ENCODE assay signal across 1 cellular context in the genomic region with DNA sequence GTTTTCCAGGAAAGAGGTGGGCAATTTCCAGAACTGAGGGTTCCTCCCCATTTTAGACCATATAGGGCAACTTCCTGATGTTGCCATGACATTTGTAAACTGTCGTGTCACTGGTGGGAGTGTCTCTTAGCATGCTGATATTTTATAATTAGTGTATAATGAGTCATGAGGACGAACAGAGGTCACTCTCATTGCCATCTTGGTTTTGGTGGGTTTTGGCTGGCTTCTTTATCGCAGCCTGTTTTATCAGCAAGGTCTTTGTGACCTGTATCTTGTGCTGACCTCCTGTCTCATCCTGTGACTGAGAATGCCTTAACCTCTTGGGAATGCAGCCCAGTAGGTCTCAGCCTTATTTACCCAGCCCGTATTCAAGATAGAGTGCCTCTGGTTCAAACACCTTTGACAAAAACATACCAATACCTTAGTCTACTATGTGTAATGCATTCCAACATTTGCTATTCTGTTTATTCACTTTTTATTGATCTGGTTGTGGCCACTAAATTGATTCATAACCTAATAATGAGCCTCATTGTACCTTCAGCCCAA.
TF ChIP-seq lines count a peak whose summit lies in the region.
"Not testable (repeated sequence)": the region's sequence is repeated elsewhere in the genome, so short reads cannot be mapped to it uniquely, and the experiment has no call there.

No MANE protein-coding gene starts in this region.

TF ChIP-seq in K562, 482 proteins besides CTCF, POLR2A, EP300 and RAD21 (continued from another document):
- TF ChIP-seq NONO (IDR thresholded peaks at IDR 0.05; ENCODE audit: low read depth in 2 of 2, low read length in 1 of 2) (peak in 1 of 2 experiments; percentile 55; a peak in 1 of 4 replicates), DPF2 (IDR thresholded peaks at IDR 0.05) (peak; percentile 95), SOX6 (IDR thresholded peaks at IDR 0.05) (peak; percentile 93), CCNT2 (IDR thresholded peaks at IDR 0.05; ENCODE audit: borderline replicate concordance, extremely low read depth, insufficient read length, low read depth, low read length) (peak; percentile 80), MAFF (IDR thresholded peaks at IDR 0.05; ENCODE audit: low read length) (peak; percentile 45; the same call in 1 of the 2 replicates), TCF3 (CRISPR knock-in tag; IDR thresholded peaks at IDR 0.05) (peak; percentile 70), TCFL5 (CRISPR knock-in tag; conservative IDR thresholded peaks at IDR 0.05) (0 out of 2 replicates have a peak, but pooled peaks have one; percentile 29), PYGO2 (tag; IDR thresholded peaks at IDR 0.05) (0 out of 2 replicates have a peak, but pooled peaks have one; percentile 53), MTA3 (IDR thresholded peaks at IDR 0.05; ENCODE audit: borderline replicate concordance) (peak; percentile 74), NRF1 (conservative IDR thresholded peaks at IDR 0.05 in 1 of 2, IDR thresholded peaks at IDR 0.05 in 1 of 2) (peak; percentile 21 to 42; a peak in 1 of 4 replicates), MAFK (IDR thresholded peaks at IDR 0.05; ENCODE audit: low read length) (peak; percentile 48), MYC (IDR thresholded peaks at IDR 0.05; ENCODE audit: low read depth, low read length) (peak; percentile 18; the same call in 1 of the 2 replicates), C11orf30 (IDR thresholded peaks at IDR 0.05; ENCODE audit: low read depth) (peak; percentile 90), ATF1 (tag; IDR thresholded peaks at IDR 0.05) (peak; percentile 88), NFIC (IDR thresholded peaks at IDR 0.05) (peak; percentile 56), NR4A1 (tag; IDR thresholded peaks at IDR 0.05) (peak; percentile 81), SMARCE1 (IDR thresholded peaks at IDR 0.05) (peak; percentile 89), HDAC3 (IDR thresholded peaks at IDR 0.05; ENCODE audit: borderline replicate concordance, partially characterized antibody) (peak; percentile 78), KDM1A (IDR thresholded peaks at IDR 0.05) (peak; percentile 69 to 79), OTX1 (CRISPR knock-in tag; IDR thresholded peaks at IDR 0.05) (peak; percentile 71; the same call in 1 of the 2 replicates), CTBP1 (IDR thresholded peaks at IDR 0.05; ENCODE audit: borderline replicate concordance) (peak; percentile 96), TBL1XR1 (IDR thresholded peaks at IDR 0.05; ENCODE audit: low read length in 2 of 2) (peak in 1 of 2 experiments; percentile 68; a peak in 2 of 4 replicates), DMBX1 (CRISPR knock-in tag; IDR thresholded peaks at IDR 0.05; ENCODE audit: borderline replicate concordance) (peak; percentile 55; the same call in 1 of the 2 replicates), ZNF316 (IDR thresholded peaks at IDR 0.05) (peak; percentile 95), CBFA2T3 (IDR thresholded peaks at IDR 0.05) (peak; percentile 74), YY1 (IDR thresholded peaks at IDR 0.05; ENCODE audit: borderline replicate concordance in 1 of 3, control insufficient read depth in 1 of 3, extremely low read depth in 1 of 3, insufficient read depth in 3 of 3, insufficient read length in 1 of 3, insufficient replicate concordance in 2 of 3, low read depth in 1 of 3, low read length in 2 of 3) (peak in 1 of 3 experiments; percentile 78), GATA2 (CRISPR knock-in tag; IDR thresholded peaks at IDR 0.05) (peak; percentile 66; the same call in 1 of the 2 replicates)
- TF ChIP-seq, protein P1, sequence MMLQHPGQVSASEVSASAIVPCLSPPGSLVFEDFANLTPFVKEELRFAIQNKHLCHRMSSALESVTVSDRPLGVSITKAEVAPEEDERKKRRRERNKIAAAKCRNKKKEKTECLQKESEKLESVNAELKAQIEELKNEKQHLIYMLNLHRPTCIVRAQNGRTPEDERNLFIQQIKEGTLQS (IDR thresholded peaks at IDR 0.05): peak; percentile 95
- TF ChIP-seq, protein P1 (CRISPR knock-in tag; conservative IDR thresholded peaks at IDR 0.05): 0 out of 2 replicates have a peak, but pooled peaks have one; percentile 65
- TF ChIP-seq, protein P2, sequence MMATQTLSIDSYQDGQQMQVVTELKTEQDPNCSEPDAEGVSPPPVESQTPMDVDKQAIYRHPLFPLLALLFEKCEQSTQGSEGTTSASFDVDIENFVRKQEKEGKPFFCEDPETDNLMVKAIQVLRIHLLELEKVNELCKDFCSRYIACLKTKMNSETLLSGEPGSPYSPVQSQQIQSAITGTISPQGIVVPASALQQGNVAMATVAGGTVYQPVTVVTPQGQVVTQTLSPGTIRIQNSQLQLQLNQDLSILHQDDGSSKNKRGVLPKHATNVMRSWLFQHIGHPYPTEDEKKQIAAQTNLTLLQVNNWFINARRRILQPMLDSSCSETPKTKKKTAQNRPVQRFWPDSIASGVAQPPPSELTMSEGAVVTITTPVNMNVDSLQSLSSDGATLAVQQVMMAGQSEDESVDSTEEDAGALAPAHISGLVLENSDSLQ (IDR thresholded peaks at IDR 0.05): peak; percentile 84
- TF ChIP-seq, protein P3, sequence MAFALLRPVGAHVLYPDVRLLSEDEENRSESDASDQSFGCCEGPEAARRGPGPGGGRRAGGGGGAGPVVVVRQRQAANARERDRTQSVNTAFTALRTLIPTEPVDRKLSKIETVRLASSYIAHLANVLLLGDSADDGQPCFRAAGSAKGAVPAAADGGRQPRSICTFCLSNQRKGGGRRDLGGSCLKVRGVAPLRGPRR (CRISPR knock-in tag; IDR thresholded peaks at IDR 0.05): peak; percentile 13; the same call in 1 of the 2 replicates
- TF ChIP-seq, protein P4, sequence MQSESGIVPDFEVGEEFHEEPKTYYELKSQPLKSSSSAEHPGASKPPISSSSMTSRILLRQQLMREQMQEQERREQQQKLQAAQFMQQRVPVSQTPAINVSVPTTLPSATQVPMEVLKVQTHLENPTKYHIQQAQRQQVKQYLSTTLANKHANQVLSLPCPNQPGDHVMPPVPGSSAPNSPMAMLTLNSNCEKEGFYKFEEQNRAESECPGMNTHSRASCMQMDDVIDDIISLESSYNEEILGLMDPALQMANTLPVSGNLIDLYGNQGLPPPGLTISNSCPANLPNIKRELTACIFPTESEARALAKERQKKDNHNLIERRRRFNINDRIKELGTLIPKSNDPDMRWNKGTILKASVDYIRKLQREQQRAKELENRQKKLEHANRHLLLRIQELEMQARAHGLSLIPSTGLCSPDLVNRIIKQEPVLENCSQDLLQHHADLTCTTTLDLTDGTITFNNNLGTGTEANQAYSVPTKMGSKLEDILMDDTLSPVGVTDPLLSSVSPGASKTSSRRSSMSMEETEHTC (IDR thresholded peaks at IDR 0.05): peak; percentile 80; the same call in 1 of the 2 replicates
- TF ChIP-seq MYC (CRISPR knock-in tag; IDR thresholded peaks at IDR 0.05; ENCODE audit: borderline replicate concordance, low read depth); ATF1 (CRISPR knock-in tag; IDR thresholded peaks at IDR 0.05); NR4A1 (CRISPR knock-in tag; IDR thresholded peaks at IDR 0.05): not testable (repeated sequence)
- TF ChIP-seq, protein P5, sequence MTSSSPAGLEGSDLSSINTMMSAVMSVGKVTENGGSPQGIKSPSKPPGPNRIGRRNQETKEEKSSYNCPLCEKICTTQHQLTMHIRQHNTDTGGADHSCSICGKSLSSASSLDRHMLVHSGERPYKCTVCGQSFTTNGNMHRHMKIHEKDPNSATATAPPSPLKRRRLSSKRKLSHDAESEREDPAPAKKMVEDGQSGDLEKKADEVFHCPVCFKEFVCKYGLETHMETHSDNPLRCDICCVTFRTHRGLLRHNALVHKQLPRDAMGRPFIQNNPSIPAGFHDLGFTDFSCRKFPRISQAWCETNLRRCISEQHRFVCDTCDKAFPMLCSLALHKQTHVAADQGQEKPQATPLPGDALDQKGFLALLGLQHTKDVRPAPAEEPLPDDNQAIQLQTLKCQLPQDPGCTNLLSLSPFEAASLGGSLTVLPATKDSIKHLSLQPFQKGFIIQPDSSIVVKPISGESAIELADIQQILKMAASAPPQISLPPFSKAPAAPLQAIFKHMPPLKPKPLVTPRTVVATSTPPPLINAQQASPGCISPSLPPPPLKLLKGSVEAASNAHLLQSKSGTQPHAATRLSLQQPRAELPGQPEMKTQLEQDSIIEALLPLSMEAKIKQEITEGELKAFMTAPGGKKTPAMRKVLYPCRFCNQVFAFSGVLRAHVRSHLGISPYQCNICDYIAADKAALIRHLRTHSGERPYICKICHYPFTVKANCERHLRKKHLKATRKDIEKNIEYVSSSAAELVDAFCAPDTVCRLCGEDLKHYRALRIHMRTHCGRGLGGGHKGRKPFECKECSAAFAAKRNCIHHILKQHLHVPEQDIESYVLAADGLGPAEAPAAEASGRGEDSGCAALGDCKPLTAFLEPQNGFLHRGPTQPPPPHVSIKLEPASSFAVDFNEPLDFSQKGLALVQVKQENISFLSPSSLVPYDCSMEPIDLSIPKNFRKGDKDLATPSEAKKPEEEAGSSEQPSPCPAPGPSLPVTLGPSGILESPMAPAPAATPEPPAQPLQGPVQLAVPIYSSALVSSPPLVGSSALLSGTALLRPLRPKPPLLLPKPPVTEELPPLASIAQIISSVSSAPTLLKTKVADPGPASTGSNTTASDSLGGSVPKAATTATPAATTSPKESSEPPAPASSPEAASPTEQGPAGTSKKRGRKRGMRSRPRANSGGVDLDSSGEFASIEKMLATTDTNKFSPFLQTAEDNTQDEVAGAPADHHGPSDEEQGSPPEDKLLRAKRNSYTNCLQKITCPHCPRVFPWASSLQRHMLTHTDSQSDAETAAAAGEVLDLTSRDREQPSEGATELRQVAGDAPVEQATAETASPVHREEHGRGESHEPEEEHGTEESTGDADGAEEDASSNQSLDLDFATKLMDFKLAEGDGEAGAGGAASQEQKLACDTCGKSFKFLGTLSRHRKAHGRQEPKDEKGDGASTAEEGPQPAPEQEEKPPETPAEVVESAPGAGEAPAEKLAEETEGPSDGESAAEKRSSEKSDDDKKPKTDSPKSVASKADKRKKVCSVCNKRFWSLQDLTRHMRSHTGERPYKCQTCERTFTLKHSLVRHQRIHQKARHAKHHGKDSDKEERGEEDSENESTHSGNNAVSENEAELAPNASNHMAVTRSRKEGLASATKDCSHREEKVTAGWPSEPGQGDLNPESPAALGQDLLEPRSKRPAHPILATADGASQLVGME (CRISPR knock-in tag; IDR thresholded peaks at IDR 0.05): 0 out of 2 replicates have a peak, but pooled peaks have one; percentile 45
- TF ChIP-seq, protein P6, sequence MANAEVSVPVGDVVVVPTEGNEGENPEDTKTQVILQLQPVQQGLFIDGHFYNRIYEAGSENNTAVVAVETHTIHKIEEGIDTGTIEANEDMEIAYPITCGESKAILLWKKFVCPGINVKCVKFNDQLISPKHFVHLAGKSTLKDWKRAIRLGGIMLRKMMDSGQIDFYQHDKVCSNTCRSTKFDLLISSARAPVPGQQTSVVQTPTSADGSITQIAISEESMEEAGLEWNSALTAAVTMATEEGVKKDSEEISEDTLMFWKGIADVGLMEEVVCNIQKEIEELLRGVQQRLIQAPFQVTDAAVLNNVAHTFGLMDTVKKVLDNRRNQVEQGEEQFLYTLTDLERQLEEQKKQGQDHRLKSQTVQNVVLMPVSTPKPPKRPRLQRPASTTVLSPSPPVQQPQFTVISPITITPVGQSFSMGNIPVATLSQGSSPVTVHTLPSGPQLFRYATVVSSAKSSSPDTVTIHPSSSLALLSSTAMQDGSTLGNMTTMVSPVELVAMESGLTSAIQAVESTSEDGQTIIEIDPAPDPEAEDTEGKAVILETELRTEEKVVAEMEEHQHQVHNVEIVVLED (CRISPR knock-in tag; IDR thresholded peaks at IDR 0.05): 0 out of 2 replicates have a peak, but pooled peaks have one; percentile 14
- TF ChIP-seq, protein P7, sequence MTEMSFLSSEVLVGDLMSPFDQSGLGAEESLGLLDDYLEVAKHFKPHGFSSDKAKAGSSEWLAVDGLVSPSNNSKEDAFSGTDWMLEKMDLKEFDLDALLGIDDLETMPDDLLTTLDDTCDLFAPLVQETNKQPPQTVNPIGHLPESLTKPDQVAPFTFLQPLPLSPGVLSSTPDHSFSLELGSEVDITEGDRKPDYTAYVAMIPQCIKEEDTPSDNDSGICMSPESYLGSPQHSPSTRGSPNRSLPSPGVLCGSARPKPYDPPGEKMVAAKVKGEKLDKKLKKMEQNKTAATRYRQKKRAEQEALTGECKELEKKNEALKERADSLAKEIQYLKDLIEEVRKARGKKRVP (CRISPR knock-in tag; IDR thresholded peaks at IDR 0.05): peak; percentile 76
- TF ChIP-seq, protein P8, sequence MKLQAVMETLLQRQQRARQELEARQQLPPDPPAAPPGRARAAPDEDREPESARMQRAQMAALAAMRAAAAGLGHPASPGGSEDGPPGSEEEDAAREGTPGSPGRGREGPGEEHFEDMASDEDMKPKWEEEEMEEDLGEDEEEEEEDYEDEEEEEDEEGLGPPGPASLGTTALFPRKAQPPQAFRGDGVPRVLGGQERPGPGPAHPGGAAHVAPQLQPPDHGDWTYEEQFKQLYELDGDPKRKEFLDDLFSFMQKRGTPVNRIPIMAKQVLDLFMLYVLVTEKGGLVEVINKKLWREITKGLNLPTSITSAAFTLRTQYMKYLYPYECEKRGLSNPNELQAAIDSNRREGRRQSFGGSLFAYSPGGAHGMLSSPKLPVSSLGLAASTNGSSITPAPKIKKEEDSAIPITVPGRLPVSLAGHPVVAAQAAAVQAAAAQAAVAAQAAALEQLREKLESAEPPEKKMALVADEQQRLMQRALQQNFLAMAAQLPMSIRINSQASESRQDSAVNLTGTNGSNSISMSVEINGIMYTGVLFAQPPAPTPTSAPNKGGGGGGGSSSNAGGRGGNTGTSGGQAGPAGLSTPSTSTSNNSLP (IDR thresholded peaks at IDR 0.05; ENCODE audit: borderline replicate concordance, low read depth, low read length): peak; percentile 90
TF ChIP-seq in K562: peak in this region for 134; not testable (repeated sequence) for 348.
